Comparison of ENCODE assay signal across 12 cellular contexts in genomic region chr22:46064966-46065666, GRCh38.
DNase-seq lines count a peak whose midpoint lies in the region; ATAC-seq and TF ChIP-seq lines count a peak whose summit lies in the region.
"Had no signal": no experiment of that assay in that cellular context is flagged by ENCODE, and none has a peak within 500 bp of the region (broad histone marks: within the 10 kb centered on the region; RNA-seq: fewer than 3 reads in every experiment).

No MANE protein-coding gene starts in this region.

- peak; percentile 32 for DNase-seq in GM04504 (ENCODE audit: low read depth)
- DNase-seq in SK-N-MC (ENCODE audit: low read depth, low spot score), result no peak
- no peak for DNase-seq in foreskin fibroblast
- DNase-seq in gastrocnemius medialis, result peak in 1 of 2 donors; percentile 33
- DNase-seq in SK-N-DZ (ENCODE audit: low spot score), result no peak
- no peak for DNase-seq in activated CD4-positive, alpha-beta T cell treated with anti-CD3 and anti-CD28 coated beads, Interleukin-2, amount 10 ng/mL, durations not matched to agents 7 days and 5 days
- DNase-seq in activated T-cell treated with anti-CD3 and anti-CD28 coated beads for 4 hours, result no peak
- DNase-seq: cortex of kidney, NCI-H146, T-helper 2 cell had no signal

- H3K4me3 Mint-ChIP-seq in activated CD4-positive, alpha-beta T cell treated with anti-CD3 and anti-CD28 coated beads, Interleukin-2, amount 10 ng/mL, durations not matched to agents 7 days and 5 days, result no peak overlapping the region

- no peaks in the 10 kb centered on the region for H3K27me3 Mint-ChIP-seq in activated CD4-positive, alpha-beta T cell treated with anti-CD3 and anti-CD28 coated beads, Interleukin-2, amount 10 ng/mL, durations not matched to agents 7 days and 5 days

- POLR2A ChIA-PET in activated CD4-positive, alpha-beta T cell treated with anti-CD3 and anti-CD28 coated beads, Interleukin-2, amount 10 ng/mL, durations not matched to agents 7 days and 5 days (lab: Charles Lee), result no interaction called here

- CTCF ChIA-PET in activated CD4-positive, alpha-beta T cell treated with anti-CD3 and anti-CD28 coated beads, Interleukin-2, amount 10 ng/mL, durations not matched to agents 7 days and 5 days (lab: Charles Lee), result interaction anchor here (0.7 kb wide), 1 partner anchor 384 kb away, joined by 3 read pairs; no protein-coding TSS in a partner anchor

- H3K4me1 ChIP-seq in gastrocnemius medialis, result peaks cover 72% of the 10 kb centered on the region in 2 donors

- H3K4me3 ChIP-seq in SK-N-MC (peak overlapping the region; percentile 89), foreskin fibroblast (ENCODE audit: low read depth in 1 of 2, low read length in 2 of 2) (peak overlapping the region; percentile 28 to 32), gastrocnemius medialis (peak overlapping the region; percentile 40 to 87 (median 62))
- H3K4me3 ChIP-seq: mucosa of descending colon had no signal

- no peaks in the 10 kb centered on the region for H3K27me3 ChIP-seq in gastrocnemius medialis

- H3K27ac Mint-ChIP-seq in activated CD4-positive, alpha-beta T cell treated with anti-CD3 and anti-CD28 coated beads, Interleukin-2, amount 10 ng/mL, durations not matched to agents 7 days and 5 days, result no peak overlapping the region

- ATAC-seq in gastrocnemius medialis (no peak), HG03139 (IDR thresholded peaks at IDR 0.05; ENCODE audit: unreplicated experiment) (no peak)
- ATAC-seq: mucosa of descending colon had no signal

- in situ Hi-C loops in gastrocnemius medialis (cut with MboI; ENCODE audit: low sequenced_read_pairs in 4 of 4), result no loop called here

- intact Hi-C loops in gastrocnemius medialis (cut with DNase I; ENCODE audit: low total_unique reads), result no loop called here

- peak in 1 of 2 donors; percentile 25 for TF ChIP-seq POLR2A in gastrocnemius medialis (IDR thresholded peaks at IDR 0.05)

- H3K36me3 Mint-ChIP-seq in activated CD4-positive, alpha-beta T cell treated with anti-CD3 and anti-CD28 coated beads, Interleukin-2, amount 10 ng/mL, durations not matched to agents 7 days and 5 days (ENCODE audit: low read depth), result peaks cover 3% of the 10 kb centered on the region

- no peak for TF ChIP-seq CTCF in foreskin fibroblast (IDR thresholded peaks at IDR 0.05; ENCODE audit: low read depth, low read length)
- TF ChIP-seq CTCF in gastrocnemius medialis (IDR thresholded peaks at IDR 0.05 in 4 of 5, conservative IDR thresholded peaks at IDR 0.05 in 1 of 5), result no peak

- H3K27ac ChIP-seq in SK-N-MC (peak overlapping the region; percentile 100), gastrocnemius medialis (peak overlapping the region; percentile 98 to 99 (median 98))

- H3K36me3 ChIP-seq in SK-N-MC (ENCODE audit: insufficient read depth, low read length) (no peaks in the 10 kb centered on the region), gastrocnemius medialis (no peaks in the 10 kb centered on the region)

- H3K9me3 ChIP-seq in SK-N-MC (ENCODE audit: low read depth, low read length) (no peaks in the 10 kb centered on the region), gastrocnemius medialis (no peaks in the 10 kb centered on the region)
- H3K9me3 ChIP-seq: mucosa of descending colon had no signal

- H3K9ac ChIP-seq in SK-N-MC (ENCODE audit: insufficient read length), result peak overlapping the region; percentile 98

- H3K4me1 Mint-ChIP-seq in activated CD4-positive, alpha-beta T cell treated with anti-CD3 and anti-CD28 coated beads, Interleukin-2, amount 10 ng/mL, durations not matched to agents 7 days and 5 days, result peaks cover 39% of the 10 kb centered on the region

- H3K9me3 Mint-ChIP-seq in activated CD4-positive, alpha-beta T cell treated with anti-CD3 and anti-CD28 coated beads, Interleukin-2, amount 10 ng/mL, durations not matched to agents 7 days and 5 days, result no peaks in the 10 kb centered on the region

Comparison
In these comparisons a context has a peak if more than half of its experiments do, and no peak if none do; other contexts are left out.
1. H3K4me3 ChIP-seq: peak in every context shown above with its lines; median percentile 89 in SK-N-MC; 62 in gastrocnemius medialis; 30 in foreskin fibroblast.